ENCODE assay signal across 16 cellular contexts in the genomic region with DNA sequence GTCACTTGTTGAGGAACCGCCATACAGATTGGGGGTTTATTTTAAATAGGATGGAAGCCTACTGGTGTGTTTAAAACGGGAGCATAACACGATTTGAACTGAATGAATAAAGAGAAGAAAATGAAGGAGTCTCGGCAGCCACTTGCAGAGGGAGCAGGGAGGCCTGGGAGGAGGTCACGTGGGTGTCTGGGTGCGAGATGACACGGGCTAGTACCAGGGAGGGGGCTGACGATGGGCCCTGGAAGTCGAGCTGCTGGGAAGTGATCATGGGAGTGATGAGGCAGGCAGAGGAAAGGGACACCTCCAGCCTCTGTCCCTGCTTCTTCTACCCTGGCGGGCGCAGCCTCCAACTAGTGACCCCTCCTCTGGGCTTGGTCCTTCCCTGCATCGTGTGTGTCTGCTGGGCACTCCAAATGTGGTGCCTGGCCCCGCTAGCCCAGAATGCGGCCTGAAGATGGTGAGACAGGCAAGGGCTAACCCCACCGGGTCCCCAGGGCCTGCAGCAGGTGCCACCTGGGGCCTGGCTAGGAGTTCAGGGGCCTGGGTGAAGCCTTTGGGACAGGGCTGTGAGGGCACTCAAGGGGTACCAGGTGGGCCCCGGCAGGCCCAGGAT. TPM values are rescaled to one million over a fixed set of nuclear protein-coding genes. Genes with fewer than 3 reads are reported as not detected.
DNase-seq lines count a peak whose midpoint lies in the region; ATAC-seq and TF ChIP-seq lines count a peak whose summit lies in the region.
"Had no signal": no experiment of that assay in that cellular context is flagged by ENCODE, and none has a peak within 500 bp of the region (broad histone marks: within the 10 kb centered on the region; RNA-seq: fewer than 3 reads in every experiment).

No MANE protein-coding gene starts in this region.

- peak; percentile 9 for DNase-seq in Right ventricle myocardium inferior (ENCODE audit: missing footprints)
- no peak for DNase-seq in Right ventricle myocardium superior
- DNase-seq in glutamatergic neuron = no peak
- DNase-seq in stimulated activated naive B cell treated with anti-CD40 and anti-IgM and Interleukin-4, amounts not matched to agents 10 μg/mL and 1 μg/mL and 100 μg/mL, for 72 hours = no peak
- DNase-seq in NCI-H526 treated with DMSO at 0.1 percent for 48 hours (lab: John Stamatoyannopoulos, UW) = no peak
- DNase-seq in MCF 10A (ENCODE audit: unreplicated experiment) = no peak
- DNase-seq: 8988T, DMS79, NCI-H1105 treated with DMSO at 0.1 percent for 48 hours, NCI-H1694, NCI-H2081 treated with DMSO at 0.1 percent for 48 hours, NCI-H446 treated with DMSO at 0.1 percent for 48 hours, SHP77 treated with DMSO at 0.1 percent for 48 hours had no signal

- H3K27me3 Mint-ChIP-seq in glutamatergic neuron (ENCODE audit: unreplicated experiment) (peaks cover 11% of the 10 kb centered on the region), MCF 10A (ENCODE audit: insufficient read depth, unreplicated experiment) (no peaks in the 10 kb centered on the region)
- H3K27me3 Mint-ChIP-seq in stimulated activated naive B cell treated with anti-CD40 and anti-IgM and Interleukin-4, amounts not matched to agents 10 μg/mL and 1 μg/mL and 100 μg/mL, for 72 hours = no peaks in the 10 kb centered on the region
- H3K27me3 Mint-ChIP-seq: B cell had no signal

- no TSS peak for BruUV-seq in MCF 10A (replicated peaks; lab: Mats Ljungman, UMichigan)

- H3K4me1 Mint-ChIP-seq in glutamatergic neuron (ENCODE audit: low read depth, unreplicated experiment) (peaks cover 23% of the 10 kb centered on the region), MCF 10A (ENCODE audit: insufficient read depth, unreplicated experiment) (peaks cover 6% of the 10 kb centered on the region)
- peaks cover 28 to 50% of the 10 kb centered on the region in 2 donors for H3K4me1 Mint-ChIP-seq in stimulated activated naive B cell treated with anti-CD40 and anti-IgM and Interleukin-4, amounts not matched to agents 10 μg/mL and 1 μg/mL and 100 μg/mL, for 72 hours

- ATAC-seq in Right ventricle myocardium inferior (no peak), Right ventricle myocardium superior (ENCODE audit: poor library complexity) (no peak), GM21381 (IDR thresholded peaks at IDR 0.05; ENCODE audit: unreplicated experiment) (no peak)
- no peak for ATAC-seq in stimulated activated naive B cell treated with anti-CD40 and anti-IgM and Interleukin-4, amounts not matched to agents 10 μg/mL and 1 μg/mL and 100 μg/mL, for 72 hours (replicated peaks)

- CTCF ChIA-PET in MCF 10A (lab: Yijun Ruan, JAX) = no interaction called here

- H3K27ac Mint-ChIP-seq in glutamatergic neuron (ENCODE audit: unreplicated experiment) (peak overlapping the region; percentile 38), MCF 10A (ENCODE audit: low read depth, unreplicated experiment) (no peak overlapping the region)
- H3K27ac Mint-ChIP-seq in stimulated activated naive B cell treated with anti-CD40 and anti-IgM and Interleukin-4, amounts not matched to agents 10 μg/mL and 1 μg/mL and 100 μg/mL, for 72 hours = peak overlapping the region; percentile 68
- H3K27ac Mint-ChIP-seq: B cell had no signal

- H3K36me3 Mint-ChIP-seq in glutamatergic neuron (ENCODE audit: unreplicated experiment) (peaks cover 6% of the 10 kb centered on the region), MCF 10A (ENCODE audit: insufficient read depth, unreplicated experiment) (peaks cover 5% of the 10 kb centered on the region)
- H3K36me3 Mint-ChIP-seq in stimulated activated naive B cell treated with anti-CD40 and anti-IgM and Interleukin-4, amounts not matched to agents 10 μg/mL and 1 μg/mL and 100 μg/mL, for 72 hours = peaks cover 23 to 39% of the 10 kb centered on the region in 2 donors

- peak overlapping the region; percentile 75 for H3K27ac ChIP-seq in angular gyrus (ENCODE audit: low read depth, low read length)

- H3K4me3 Mint-ChIP-seq in glutamatergic neuron (ENCODE audit: unreplicated experiment) (peak overlapping the region; percentile 47), MCF 10A (ENCODE audit: unreplicated experiment) (no peak overlapping the region)
- no peak overlapping the region for H3K4me3 Mint-ChIP-seq in stimulated activated naive B cell treated with anti-CD40 and anti-IgM and Interleukin-4, amounts not matched to agents 10 μg/mL and 1 μg/mL and 100 μg/mL, for 72 hours
- H3K4me3 Mint-ChIP-seq: B cell had no signal

- H3K9me3 Mint-ChIP-seq in glutamatergic neuron (ENCODE audit: unreplicated experiment) (peaks cover 6% of the 10 kb centered on the region), MCF 10A (ENCODE audit: unreplicated experiment) (no peaks in the 10 kb centered on the region)
- H3K9me3 Mint-ChIP-seq in stimulated activated naive B cell treated with anti-CD40 and anti-IgM and Interleukin-4, amounts not matched to agents 10 μg/mL and 1 μg/mL and 100 μg/mL, for 72 hours = peaks cover 0 to 3% of the 10 kb centered on the region in 2 donors

- intact Hi-C loops in Right ventricle myocardium inferior (cut with DNase I) (no loop called here), Right ventricle myocardium superior (cut with DNase I) (no loop called here), MCF 10A (cut with micrococcal nuclease) (no loop called here)

- TF ChIP-seq CTCF in glutamatergic neuron (IDR thresholded peaks at IDR 0.05; ENCODE audit: partially characterized antibody, unreplicated experiment) = no peak
- TF ChIP-seq CTCF in MCF 10A (IDR thresholded peaks at IDR 0.05; ENCODE audit: unreplicated experiment) = no peak

- POLR2A ChIA-PET in MCF 10A (lab: Yijun Ruan, JAX) = no interaction called here

RNA-seq across cellular contexts. Expression of a gene that starts 35.5 kb away (rescaled TPM):
- total RNA-seq in Right ventricle myocardium inferior (10.3 TPM), Right ventricle myocardium superior (9.1 TPM), glutamatergic neuron (ENCODE audit: unreplicated experiment) (28.8 TPM), MCF 10A (2022) (8.6 and 11.1 TPM in 2 replicates)
